Comparison of ENCODE assay signal across 30 cellular contexts in genomic region chr3:154540950-154541604, GRCh38.
DNase-seq lines count a peak whose midpoint lies in the region; FAIRE-seq and TF ChIP-seq lines count a peak whose summit lies in the region.
"Had no signal": no experiment of that assay in that cellular context is flagged by ENCODE, and none has a peak within 500 bp of the region (broad histone marks: within the 10 kb centered on the region; RNA-seq: fewer than 3 reads in every experiment).

No MANE protein-coding gene starts in this region.

- no peaks in the 10 kb centered on the region for H3K36me3 ChIP-seq in endothelial cell of umbilical vein (ENCODE audit: control insufficient read depth in 2 of 2, extremely low read depth in 1 of 2, insufficient read depth in 2 of 2, low read length in 2 of 2)
- no peaks in the 10 kb centered on the region for H3K36me3 ChIP-seq in CD8-positive, alpha-beta memory T cell (ENCODE audit: insufficient read depth, low read length)
- H3K36me3 ChIP-seq: left ventricle myocardium inferior, ovary, right atrium auricular region, spleen, tibial artery, vagina had no signal

- H3K4ac ChIP-seq in H9 (ENCODE audit: low read depth, low read length): no peak overlapping the region

- no peak overlapping the region for H2BK5ac ChIP-seq in H9 (ENCODE audit: insufficient read length, low read length)

- H2AFZ ChIP-seq in endothelial cell of umbilical vein (ENCODE audit: low read depth, low read length): no peak overlapping the region
- no peak overlapping the region for H2AFZ ChIP-seq in H9 (ENCODE audit: low read length)

- no peak overlapping the region for H3K27ac ChIP-seq in endothelial cell of umbilical vein (ENCODE audit: insufficient read depth, low read depth, low read length)
- H3K27ac ChIP-seq in CD8-positive, alpha-beta memory T cell (ENCODE audit: low read depth, low read length): no peak overlapping the region
- H3K27ac ChIP-seq in H9 (ENCODE audit: insufficient read length, low read depth, low read length): no peak overlapping the region
- H3K27ac ChIP-seq: body of pancreas, left ventricle myocardium inferior, ovary, right atrium auricular region, spleen, tibial artery, vagina had no signal

- no peak overlapping the region for H2BK120ac ChIP-seq in H9 (ENCODE audit: low read depth, low read length, poor library complexity, severe bottlenecking)

- no peaks in the 10 kb centered on the region for H3K4me1 ChIP-seq in endothelial cell of umbilical vein (ENCODE audit: control insufficient read depth, extremely low read depth, insufficient read depth, low read length)
- no peaks in the 10 kb centered on the region for H3K4me1 ChIP-seq in CD8-positive, alpha-beta memory T cell (ENCODE audit: insufficient read depth, low read length)
- H3K4me1 ChIP-seq in H9 (ENCODE audit: insufficient read depth, low read length): no peaks in the 10 kb centered on the region
- H3K4me1 ChIP-seq: body of pancreas, left ventricle myocardium inferior, right atrium auricular region, spleen, tibial artery, vagina had no signal

- no CpG with 5 or more reads among the region's 2 CpGs for WGBS in H9 (ENCODE audit: extremely low coverage, insufficient read length, low lambda C conversion rate)

- H3K36me3 Mint-ChIP-seq in CD8-positive, alpha-beta memory T cell: no peaks in the 10 kb centered on the region
- H3K36me3 Mint-ChIP-seq in H9 (ENCODE audit: insufficient read depth in 1 of 3, low read depth in 3 of 3): no peaks in the 10 kb centered on the region
- H3K36me3 Mint-ChIP-seq: CD4-positive, alpha-beta memory T cell; IgD-negative memory B cell had no signal

- no peak overlapping the region for H2BK20ac ChIP-seq in H9 (ENCODE audit: low read depth, low read length, poor library complexity, severe bottlenecking)

- no peak overlapping the region for H3K23ac ChIP-seq in H9 (ENCODE audit: insufficient read length, low read depth, low read length)

- no peaks in the 10 kb centered on the region for H3K27me3 ChIP-seq in endothelial cell of umbilical vein (ENCODE audit: control insufficient read depth in 2 of 2, insufficient read depth in 2 of 2, low read length in 2 of 2)
- H3K27me3 ChIP-seq in CD8-positive, alpha-beta memory T cell (ENCODE audit: insufficient read depth, low read length, poor library complexity, severe bottlenecking): no peaks in the 10 kb centered on the region
- H3K27me3 ChIP-seq in H9 (ENCODE audit: insufficient read depth, low read length): no peaks in the 10 kb centered on the region
- H3K27me3 ChIP-seq: body of pancreas, ovary, right atrium auricular region, spleen, tibial artery, vagina had no signal

- H4K5ac ChIP-seq in H9 (ENCODE audit: insufficient read length, low read depth, low read length): no peak overlapping the region

- no peak overlapping the region for H3K56ac ChIP-seq in H9 (ENCODE audit: insufficient read length, low read depth, low read length)

- POLR2A ChIA-PET in endothelial cell of umbilical vein (lab: Charles Lee): no interaction called here
- POLR2A ChIA-PET in CD8-positive, alpha-beta memory T cell (lab: Charles Lee): no interaction called here

- H3K9me3 ChIP-seq in endothelial cell of umbilical vein (replicated peaks; ENCODE audit: control insufficient read depth, insufficient read depth, low read length) (peaks cover 2% of the 10 kb centered on the region), H9 (ENCODE audit: control insufficient read depth, low read depth, low read length) (no peaks in the 10 kb centered on the region)
- H3K9me3 ChIP-seq in CD8-positive, alpha-beta memory T cell (ENCODE audit: low read length): no peaks in the 10 kb centered on the region
- H3K9me3 ChIP-seq: body of pancreas, left ventricle myocardium inferior, ovary, right atrium auricular region, spleen, tibial artery, vagina had no signal

- TF ChIP-seq POLR2A in endothelial cell of umbilical vein (IDR thresholded peaks at IDR 0.05; ENCODE audit: low read depth, low read length): no peak

- no peak overlapping the region for H3K4me2 ChIP-seq in endothelial cell of umbilical vein (ENCODE audit: insufficient read depth, low read length)
- H3K4me2 ChIP-seq in H9 (ENCODE audit: insufficient read depth, insufficient read length, low read length): no peak overlapping the region

- H3K23me2 ChIP-seq in H9 (ENCODE audit: insufficient read length, low read depth, low read length, poor library complexity, severe bottlenecking): no peaks in the 10 kb centered on the region

- H3K27me3 Mint-ChIP-seq in CD8-positive, alpha-beta memory T cell: peaks cover 0 to 3% of the 10 kb centered on the region in 2 donors
- H3K27me3 Mint-ChIP-seq in H9 (ENCODE audit: low read depth): no peaks in the 10 kb centered on the region; the same call in 1 of the 2 replicates
- H3K27me3 Mint-ChIP-seq: CD4-positive, alpha-beta memory T cell; IgD-negative memory B cell; T-helper 17 cell had no signal

- H3K4me1 Mint-ChIP-seq in CD8-positive, alpha-beta memory T cell: no peaks in the 10 kb centered on the region
- H3K4me1 Mint-ChIP-seq in H9: no peaks in the 10 kb centered on the region
- H3K4me1 Mint-ChIP-seq: CD4-positive, alpha-beta memory T cell; IgD-negative memory B cell; T-helper 17 cell had no signal

- BruUV-seq in endothelial cell of umbilical vein (replicated peaks; lab: Mats Ljungman, UMichigan): no TSS peak

- H3K79me2 ChIP-seq in endothelial cell of umbilical vein (ENCODE audit: control insufficient read depth, insufficient read depth, low read length) (no peaks in the 10 kb centered on the region), H9 (ENCODE audit: insufficient read depth, low read length) (no peaks in the 10 kb centered on the region)

- H2BK15ac ChIP-seq in H9 (ENCODE audit: low read depth, low read length): no peak overlapping the region

- no peak overlapping the region for H2AK5ac ChIP-seq in H9 (ENCODE audit: insufficient read length, low read length)

- no peaks in the 10 kb centered on the region for H3K79me1 ChIP-seq in H9 (ENCODE audit: insufficient read depth, low read depth, low read length, poor library complexity, severe bottlenecking)

- no peak overlapping the region for H3K4me3 Mint-ChIP-seq in CD8-positive, alpha-beta memory T cell
- no peak overlapping the region for H3K4me3 Mint-ChIP-seq in H9
- H3K4me3 Mint-ChIP-seq: CD4-positive, alpha-beta memory T cell; IgD-negative memory B cell; T-helper 17 cell had no signal

- H3K4me3 ChIP-seq in endothelial cell of umbilical vein (replicated peaks in 1 of 3; ENCODE audit: insufficient read depth in 1 of 3, low read depth in 1 of 3, low read length in 3 of 3): no peak overlapping the region
- no peak overlapping the region for H3K4me3 ChIP-seq in CD8-positive, alpha-beta memory T cell (ENCODE audit: low read length)
- H3K4me3 ChIP-seq: body of pancreas, left ventricle myocardium inferior, ovary, right atrium auricular region, spleen, tibial artery, vagina had no signal

- FAIRE-seq in endothelial cell of umbilical vein (lab: Jason Lieb, UNC): no peak
- FAIRE-seq: endometrium, H54, islet of Langerhans, TTC549 had no signal

- dilution Hi-C loops in endothelial cell of umbilical vein (cut with MboI; ENCODE audit: extremely low pct_ligation_motif_present, low sequenced_read_pairs): no loop called here

- H4K91ac ChIP-seq in H9 (ENCODE audit: insufficient read length, low read depth, low read length): no peak overlapping the region

- H3K18ac ChIP-seq in H9 (ENCODE audit: insufficient read length, low read depth, low read length): no peak overlapping the region

- intact Hi-C loops in endothelial cell of umbilical vein (cut with micrococcal nuclease): no loop called here

- H3K14ac ChIP-seq in H9 (ENCODE audit: insufficient read depth, low read length): no peak overlapping the region

- TF ChIP-seq CTCF in endothelial cell of umbilical vein (IDR thresholded peaks at IDR 0.05; ENCODE audit: extremely low read depth in 1 of 2, insufficient read depth in 1 of 2, low read depth in 1 of 2, low read length in 2 of 2) (no peak), H9 (conservative IDR thresholded peaks at IDR 0.05) (no peak)

- peak overlapping the region in 1 of 8 donors; percentile 46 for H3K27ac Mint-ChIP-seq in CD8-positive, alpha-beta memory T cell
- no peak overlapping the region for H3K27ac Mint-ChIP-seq in H9
- H3K27ac Mint-ChIP-seq: CD4-positive, alpha-beta memory T cell; IgD-negative memory B cell; T-helper 17 cell had no signal

- DNase-seq in HCEC 1CT (peak; percentile 78), NCI-H226 (peak; percentile 25), endothelial cell of umbilical vein (ENCODE audit: low read depth, low spot score) (no peak), kidney tubule cell (ENCODE audit: low spot score) (peak; percentile 17), GM19238 (ENCODE audit: insufficient read length, low spot score) (no peak), SKM-1 treated with dmso at 0.1 percent for 144 hours (lab: John Stamatoyannopoulos, UW; ENCODE audit: unreplicated experiment) (no peak), H9 (no peak)
- no peak for DNase-seq in CD8-positive, alpha-beta memory T cell
- DNase-seq: activated CD4-positive, alpha-beta T cell treated with anti-CD3 and anti-CD28 coated beads, Interleukin-2, amount 50 U/mL, for 48 hours; activated CD4-positive, CD25-positive, alpha-beta regulatory T cell treated with anti-CD3 and anti-CD28 coated beads, Interleukin-2, amount 50 U/mL, for 72 hours; activated naive CD4-positive, alpha-beta T cell treated with Interleukin-2 at 50 U/mL for 16 hours; body of pancreas; CD4-positive, alpha-beta memory T cell; cerebellar nuclear complex; head of caudate nucleus; left ventricle myocardium inferior; mesendoderm; NCI-H1048; NCI-H1694; ovary; spleen; T-helper 17 cell; tibial artery had no signal

- no peak overlapping the region for H4K8ac ChIP-seq in H9 (replicated peaks; ENCODE audit: insufficient read length, low read depth, low read length)

- no peak overlapping the region for H2BK12ac ChIP-seq in H9 (ENCODE audit: insufficient read length, low read depth, low read length)

- no peaks in the 10 kb centered on the region for H3K9me1 ChIP-seq in endothelial cell of umbilical vein (replicated peaks; ENCODE audit: control insufficient read depth, extremely low read depth, insufficient read depth, low read length)

- peaks cover 2 to 11% (median 3%) of the 10 kb centered on the region in 5 donors for H3K9me3 Mint-ChIP-seq in CD8-positive, alpha-beta memory T cell
- H3K9me3 Mint-ChIP-seq in H9: no peaks in the 10 kb centered on the region

- H4K20me1 ChIP-seq in endothelial cell of umbilical vein (replicated peaks; ENCODE audit: control insufficient read depth, extremely low read depth, insufficient read depth, low read length) (no peaks in the 10 kb centered on the region), H9 (ENCODE audit: control insufficient read depth, insufficient read depth, insufficient read length) (no peaks in the 10 kb centered on the region)

- H3T11ph ChIP-seq in H9 (ENCODE audit: low read length): no peak overlapping the region

- H3K9ac ChIP-seq in endothelial cell of umbilical vein (replicated peaks; ENCODE audit: extremely low read depth, insufficient read depth, low read length) (no peak overlapping the region), H9 (ENCODE audit: extremely low read depth, insufficient read length, low read length) (no peak overlapping the region)

- CTCF ChIA-PET in endothelial cell of umbilical vein (lab: Charles Lee): no interaction called here
- CTCF ChIA-PET in CD8-positive, alpha-beta memory T cell (lab: Charles Lee): no interaction called here

TF ChIP-seq in endothelial cell of umbilical vein, 7 proteins besides CTCF, POLR2A, EP300 and RAD21 (continues in another document):
- TF ChIP-seq EZH2 (IDR thresholded peaks at IDR 0.05; ENCODE audit: borderline replicate concordance, low read depth, low read length, severe bottlenecking): no peak

Comparison
In these comparisons a context has a peak if more than half of its experiments do, and no peak if none do; other contexts are left out.
1. DNase-seq: peak in HCEC 1CT (single experiment), NCI-H226 (single experiment) and kidney tubule cell (single experiment); none in endothelial cell of umbilical vein (single experiment), CD8-positive, alpha-beta memory T cell (0 of 5), GM19238 (single experiment), SKM-1 treated with dmso at 0.1 percent for 144 hours (single experiment) and H9 (single experiment).